ENCODE assay signal across 8 cellular contexts in the genomic region with DNA sequence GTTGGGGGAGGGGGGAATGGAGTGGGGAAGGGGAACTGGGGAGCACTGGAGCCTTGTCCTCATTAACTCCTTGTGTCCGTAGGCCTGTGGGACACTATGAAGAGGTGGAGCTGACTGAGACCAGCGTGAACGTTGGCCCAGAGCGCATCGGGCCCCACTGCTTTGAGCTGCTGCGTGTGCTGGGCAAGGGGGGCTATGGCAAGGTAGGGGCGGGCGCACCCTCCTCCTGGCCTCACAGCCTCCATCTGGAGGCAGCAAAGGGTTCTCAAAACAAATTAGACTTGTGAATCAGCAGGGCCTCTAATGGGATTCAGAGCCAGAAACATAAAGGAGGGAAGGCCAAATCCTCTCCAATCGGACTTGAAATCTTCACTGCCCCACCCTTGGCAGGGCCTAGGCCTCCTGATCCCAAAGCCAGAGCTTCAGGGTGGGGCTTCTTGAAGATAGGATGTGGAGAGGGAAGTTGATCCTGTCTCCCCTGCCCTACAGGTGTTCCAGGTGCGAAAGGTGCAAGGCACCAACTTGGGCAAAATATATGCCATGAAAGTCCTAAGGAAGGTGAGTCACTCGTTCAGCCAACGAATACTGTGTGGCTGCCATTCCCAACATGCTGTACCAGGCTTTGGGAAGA. TPM values are rescaled to one million over a fixed set of nuclear protein-coding genes. Genes with fewer than 3 reads are reported as not detected.
A peak's percentile ranks its signal among the peaks of the same experiment; 100 is the strongest.
DNase-seq lines count a peak whose midpoint lies in the region; ATAC-seq and TF ChIP-seq lines count a peak whose summit lies in the region.

No MANE protein-coding gene starts in this region.

- peak overlapping the region; percentile 81 for H3K9ac ChIP-seq in ES-I3 (ENCODE audit: low read depth, low read length)

- H3K36me3 ChIP-seq in ES-I3 (ENCODE audit: insufficient read depth, low read length) (peaks cover 2% of the 10 kb centered on the region; the same call in 1 of the 2 replicates), RWPE2 (ENCODE audit: low read depth) (peaks cover 49% of the 10 kb centered on the region), esophagus squamous epithelium (peaks cover 27 to 46% (median 27%) of the 10 kb centered on the region in 3 donors)

- 22 to 47% methylated on average over 2 to 9 of the region's 12 CpGs for WGBS in esophagus squamous epithelium, 2 donors

- no peaks in the 10 kb centered on the region for H3K27me3 ChIP-seq in RWPE2 (ENCODE audit: insufficient read depth, poor library complexity, severe bottlenecking)
- no peaks in the 10 kb centered on the region for H3K27me3 ChIP-seq in esophagus squamous epithelium

- H3K9me3 Mint-ChIP-seq in progenitor cell of endocrine pancreas (ENCODE audit: low read depth) = no peaks in the 10 kb centered on the region

- peak overlapping the region; percentile 97 for H3K27ac Mint-ChIP-seq in progenitor cell of endocrine pancreas

- intact Hi-C loops in esophagus squamous epithelium (cut with DNase I) = no loop called here

- H3K4me1 ChIP-seq in ES-I3 (ENCODE audit: insufficient read depth, low read length) (no peaks in the 10 kb centered on the region; the same call in 1 of the 2 replicates), RWPE2 (ENCODE audit: insufficient read depth, poor library complexity, severe bottlenecking) (peaks cover 4% of the 10 kb centered on the region), esophagus squamous epithelium (peaks cover 22 to 56% (median 24%) of the 10 kb centered on the region in 3 donors)

- ATAC-seq in RWPE2 (ENCODE audit: low read depth) = no peak
- ATAC-seq in GM18870 (IDR thresholded peaks at IDR 0.05; ENCODE audit: unreplicated experiment) = no peak

- TF ChIP-seq POLR2A in esophagus squamous epithelium (IDR thresholded peaks at IDR 0.05) = peak in 1 of 4 donors; percentile 24

- peaks cover 3% of the 10 kb centered on the region for H3K36me3 Mint-ChIP-seq in progenitor cell of endocrine pancreas (ENCODE audit: insufficient read depth)

- H3K27ac ChIP-seq in RWPE2 (ENCODE audit: poor library complexity, severe bottlenecking) (peak overlapping the region; percentile 39), esophagus squamous epithelium (peak overlapping the region; percentile 93 to 97 (median 95))

- peak overlapping the region; percentile 95 for H3K4me3 Mint-ChIP-seq in progenitor cell of endocrine pancreas (ENCODE audit: low read depth)

- H3K9me3 ChIP-seq in ES-I3 (ENCODE audit: control insufficient read depth, insufficient read depth, low read length) = no peaks in the 10 kb centered on the region
- H3K9me3 ChIP-seq in RWPE2 (ENCODE audit: severe bottlenecking) = no peaks in the 10 kb centered on the region
- H3K9me3 ChIP-seq in esophagus squamous epithelium = no peaks in the 10 kb centered on the region

- H3K4me1 Mint-ChIP-seq in progenitor cell of endocrine pancreas (ENCODE audit: low read depth) = peaks cover 4% of the 10 kb centered on the region

- no peak for DNase-seq in RWPE2 (ENCODE audit: low spot score)
- DNase-seq in esophagus squamous epithelium (lab: John Stamatoyannopoulos, UW) = no peak
- no peak for DNase-seq in progenitor cell of endocrine pancreas (ENCODE audit: low spot score, unreplicated experiment)
- no peak for DNase-seq in NCI-H2107 (lab: John Stamatoyannopoulos, UW)
- no peak for DNase-seq in GM19238 (ENCODE audit: insufficient read length, low spot score)
- no peak for DNase-seq in HK-2 (ENCODE audit: unreplicated experiment)

- TF ChIP-seq CTCF in RWPE2 (IDR thresholded peaks at IDR 0.05; ENCODE audit: poor library complexity, severe bottlenecking) (no peak), esophagus squamous epithelium (IDR thresholded peaks at IDR 0.05) (no peak), progenitor cell of endocrine pancreas (IDR thresholded peaks at IDR 0.05; ENCODE audit: unreplicated experiment) (no peak)

- H3K27me3 Mint-ChIP-seq in progenitor cell of endocrine pancreas = no peaks in the 10 kb centered on the region

- H3K4me3 ChIP-seq in RWPE2 (ENCODE audit: severe bottlenecking) (peak overlapping the region; percentile 78), esophagus squamous epithelium (peak overlapping the region; percentile 85 to 96 (median 90))

RNA-seq across cellular contexts. Expression of gene RPS6KB2, which starts 0.9 kb away (rescaled TPM):
- total RNA-seq in esophagus squamous epithelium = 100 to 1,000 TPM in 3 of 4 donors, 10 to 100 TPM in 1; 67.5 to 121 (median 113) TPM
- 51.7 and 53.8 TPM in 2 replicates for total RNA-seq in progenitor cell of endocrine pancreas

RNA-seq across cellular contexts. Expression of gene PTPRCAP, which starts 8.3 kb away (rescaled TPM):
- total RNA-seq in esophagus squamous epithelium = 10 to 100 TPM in 1 of 4 donors, 1 to 10 TPM in 3; 5.9 to 14.1 (median 6.8) TPM
- total RNA-seq in progenitor cell of endocrine pancreas = 0.73 and 2.3 TPM in 2 replicates

RNA-seq across cellular contexts. Expression of gene CARNS1, which starts 13.7 kb away (rescaled TPM):
- total RNA-seq in esophagus squamous epithelium (under 1 TPM; 0.09 to 0.76 (median 0.25) TPM), progenitor cell of endocrine pancreas (0.29 and 0.53 TPM in 2 replicates)

RNA-seq across cellular contexts. Expression of gene CORO1B, which starts 14.1 kb away (rescaled TPM):
- 100 to 1,000 TPM in 1 of 4 donors, 10 to 100 TPM in 3; 52.2 to 122 (median 57.6) TPM for total RNA-seq in esophagus squamous epithelium
- 86.7 and 90.5 TPM in 2 replicates for total RNA-seq in progenitor cell of endocrine pancreas

RNA-seq across cellular contexts. Expression of gene GPR152, which starts 23.4 kb away (rescaled TPM):
- total RNA-seq in esophagus squamous epithelium = not detected
- not detected in 2 replicates for total RNA-seq in progenitor cell of endocrine pancreas
